In the genomic region with DNA sequence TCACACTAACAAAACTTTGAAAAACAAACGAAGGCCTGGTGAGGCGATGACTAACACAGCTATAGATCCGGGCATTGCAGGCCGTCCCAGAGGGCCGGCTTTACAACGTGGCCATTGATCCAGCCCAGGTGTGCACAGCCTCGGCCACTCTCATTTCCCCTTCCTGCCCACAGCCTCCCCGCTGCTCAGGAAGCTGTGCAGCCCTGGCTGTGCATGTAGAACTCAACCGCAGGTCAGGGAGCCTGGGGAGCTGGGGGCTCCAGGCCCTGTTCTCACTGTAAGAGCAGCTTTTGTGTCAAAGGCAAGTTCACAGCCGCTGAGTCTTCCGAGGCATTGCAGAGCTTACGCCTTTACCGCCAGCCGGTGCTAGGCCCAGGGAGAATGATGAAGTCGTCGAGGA, we compare ENCODE assay signal across 9 cellular contexts.
A peak's percentile ranks its signal among the peaks of the same experiment; 100 is the strongest.
DNase-seq lines count a peak whose midpoint lies in the region; ATAC-seq, FAIRE-seq and TF ChIP-seq lines count a peak whose summit lies in the region.
"Had no signal": no experiment of that assay in that cellular context is flagged by ENCODE, and none has a peak within 500 bp of the region (broad histone marks: within the 10 kb centered on the region; RNA-seq: fewer than 3 reads in every experiment).

No MANE protein-coding gene starts in this region.

- no peaks in the 10 kb centered on the region for H3K36me3 ChIP-seq in BE2C

- TF ChIP-seq CTCF in glutamatergic neuron (IDR thresholded peaks at IDR 0.05; ENCODE audit: partially characterized antibody, unreplicated experiment) (no peak), BE2C (IDR thresholded peaks at IDR 0.05; ENCODE audit: low read depth, low read length) (no peak), D721Med (IDR thresholded peaks at IDR 0.05; ENCODE audit: insufficient read depth, missing control alignments) (no peak)

- no peaks in the 10 kb centered on the region for H3K27me3 ChIP-seq in BE2C

- FAIRE-seq in D721Med (lab: Jason Lieb, UNC), result no peak
- FAIRE-seq: colon had no signal

- no peak overlapping the region for H3K4me3 ChIP-seq in BE2C (ENCODE audit: low read depth, low read length)

- H3K9me3 Mint-ChIP-seq in glutamatergic neuron (ENCODE audit: unreplicated experiment), result peaks cover 6% of the 10 kb centered on the region

- no peaks in the 10 kb centered on the region for H3K4me1 ChIP-seq in BE2C

- DNase-seq in NOMO-1 (lab: John Stamatoyannopoulos, UW; ENCODE audit: unreplicated experiment in 2 of 2) (peak; percentile 79 to 81), glutamatergic neuron (peak; percentile 29), ecto neural progenitor cell (ENCODE audit: low spot score) (no peak), BE2C (no peak), D721Med (ENCODE audit: insufficient read length, low spot score) (no peak), NCI-H1048 (lab: John Stamatoyannopoulos, UW) (no peak)

- no peaks in the 10 kb centered on the region for H3K9me3 ChIP-seq in BE2C

- no peak overlapping the region for H3K27ac Mint-ChIP-seq in glutamatergic neuron (ENCODE audit: unreplicated experiment)

- H3K4me3 Mint-ChIP-seq in glutamatergic neuron (ENCODE audit: unreplicated experiment), result no peak overlapping the region

- H3K36me3 Mint-ChIP-seq in glutamatergic neuron (ENCODE audit: unreplicated experiment), result no peaks in the 10 kb centered on the region

- H3K4me1 Mint-ChIP-seq in glutamatergic neuron (ENCODE audit: low read depth, unreplicated experiment), result peaks cover 32% of the 10 kb centered on the region

- ATAC-seq in GM18868 (IDR thresholded peaks at IDR 0.05; ENCODE audit: unreplicated experiment) (peak; percentile 93), HG02759 (IDR thresholded peaks at IDR 0.05; ENCODE audit: unreplicated experiment) (peak; percentile 97)

- H3K27me3 Mint-ChIP-seq in glutamatergic neuron (ENCODE audit: unreplicated experiment), result peaks cover 6% of the 10 kb centered on the region

Comparison
In these comparisons a context has a peak if more than half of its experiments do, and no peak if none do; other contexts are left out.
1. DNase-seq: peak in NOMO-1 (2 of 2) and glutamatergic neuron (single experiment); none in ecto neural progenitor cell (single experiment), BE2C (single experiment), D721Med (single experiment) and NCI-H1048 (single experiment).